Comparison of ENCODE assay signal across 8 cellular contexts in the genomic region with DNA sequence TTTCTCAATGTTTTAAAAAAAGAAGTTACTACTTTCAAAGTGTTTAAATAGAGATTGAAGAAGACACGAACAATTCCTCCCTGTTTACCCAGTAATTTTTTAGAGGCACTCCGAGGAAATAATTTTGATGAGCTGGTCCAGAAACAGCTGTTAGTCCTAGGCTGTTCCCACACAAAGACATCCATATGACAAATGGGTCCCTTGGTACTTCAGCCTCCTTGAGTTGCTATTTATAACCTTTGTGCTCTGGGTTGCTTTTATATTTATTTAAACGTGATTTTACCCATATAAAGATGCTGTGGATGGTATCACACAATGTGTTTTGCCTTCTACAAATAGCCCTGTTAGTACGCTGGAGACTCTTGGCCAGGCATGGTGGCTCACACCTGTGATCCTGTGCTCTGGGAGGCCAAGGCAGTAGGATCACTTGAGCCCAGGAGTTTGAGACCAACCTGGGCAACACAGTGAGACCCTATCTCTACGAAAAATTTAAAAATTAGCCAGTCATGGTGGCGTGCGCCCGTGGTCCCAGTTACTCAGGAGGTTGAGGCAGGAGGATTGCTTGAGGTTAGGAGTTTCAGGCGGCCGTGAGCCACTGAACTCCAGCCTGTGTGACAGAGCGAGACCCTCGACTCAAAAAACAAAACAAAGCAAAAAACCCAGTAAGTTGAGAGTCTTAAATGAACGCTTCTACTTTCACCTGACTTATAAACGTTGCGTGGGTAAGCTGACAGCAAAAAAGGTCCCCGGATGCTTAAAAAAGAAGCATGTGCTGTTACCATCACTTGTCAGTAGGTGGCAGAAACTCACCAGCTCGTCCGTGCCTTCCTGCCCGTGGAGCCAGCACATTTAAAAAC. TPM values are rescaled to one million over a fixed set of nuclear protein-coding genes. Genes with fewer than 3 reads are reported as not detected.
DNase-seq lines count a peak whose midpoint lies in the region; ATAC-seq and TF ChIP-seq lines count a peak whose summit lies in the region.

No MANE protein-coding gene starts in this region.

- intact Hi-C loops in activated CD4-positive, alpha-beta memory T cell treated with anti-CD3 and anti-CD28 coated beads for 36 hours (cut with micrococcal nuclease) = loop anchor here (1.0 to 2.0 kb wide), 10 partner anchors 28 to 215 kb away; no protein-coding TSS in a partner anchor

- peak overlapping the region; percentile 48 for H2AFZ ChIP-seq in DND-41 (ENCODE audit: low read depth, low read length)

- H3K79me2 ChIP-seq in DND-41 (ENCODE audit: insufficient read depth, low read length) = no peaks in the 10 kb centered on the region

- H3K4me1 Mint-ChIP-seq in activated CD4-positive, alpha-beta memory T cell treated with anti-CD3 and anti-CD28 coated beads for 36 hours (ENCODE audit: low read depth) = peaks cover 56% of the 10 kb centered on the region
- peaks cover 40% of the 10 kb centered on the region for H3K4me1 Mint-ChIP-seq in memory B cell

- H4K20me1 ChIP-seq in DND-41 (ENCODE audit: insufficient read depth, low read length) = no peaks in the 10 kb centered on the region

- ATAC-seq in DND-41 (ENCODE audit: insufficient read depth, low read depth) (peak; percentile 87), HG03521 (IDR thresholded peaks at IDR 0.05; ENCODE audit: unreplicated experiment) (peak; percentile 48), memory B cell (ENCODE audit: low read depth) (peak; percentile 21), GM19023 (IDR thresholded peaks at IDR 0.05; ENCODE audit: unreplicated experiment) (no peak)

- H3K9me3 Mint-ChIP-seq in activated CD4-positive, alpha-beta memory T cell treated with anti-CD3 and anti-CD28 coated beads for 36 hours = no peaks in the 10 kb centered on the region
- H3K9me3 Mint-ChIP-seq in memory B cell = no peaks in the 10 kb centered on the region

- CTCF ChIA-PET in activated CD4-positive, alpha-beta memory T cell treated with anti-CD3 and anti-CD28 coated beads for 36 hours (lab: Charles Lee) = interaction anchor here (0.6 to 9.3 kb wide), 49 partner anchors 9 to 425 kb away, joined by 3 to 191 read pairs (median 4); partner anchors contain the start of gene RIPOR2

- POLR2A ChIA-PET in activated CD4-positive, alpha-beta memory T cell treated with anti-CD3 and anti-CD28 coated beads for 36 hours (lab: Charles Lee) = interaction anchor here (0.6 to 3.9 kb wide), 10 partner anchors 45 to 245 kb away, joined by 3 to 24 read pairs (median 4); no protein-coding TSS in a partner anchor

- H3K9me3 ChIP-seq in DND-41 (ENCODE audit: insufficient read depth, low read length, severe bottlenecking) = no peaks in the 10 kb centered on the region
- H3K9me3 ChIP-seq in effector memory CD4-positive, alpha-beta T cell (ENCODE audit: control insufficient read depth, low read length) = no peaks in the 10 kb centered on the region

- H3K4me3 Mint-ChIP-seq in activated CD4-positive, alpha-beta memory T cell treated with anti-CD3 and anti-CD28 coated beads for 36 hours = peak overlapping the region; percentile 17
- H3K4me3 Mint-ChIP-seq in memory B cell = no peak overlapping the region

- peaks cover 56% of the 10 kb centered on the region for H3K36me3 Mint-ChIP-seq in activated CD4-positive, alpha-beta memory T cell treated with anti-CD3 and anti-CD28 coated beads for 36 hours
- peaks cover 49% of the 10 kb centered on the region for H3K36me3 Mint-ChIP-seq in memory B cell

- peak overlapping the region; percentile 41; the same call in 1 of the 2 replicates for H3K27ac ChIP-seq in DND-41 (ENCODE audit: low read length)
- peak overlapping the region; percentile 38 for H3K27ac ChIP-seq in effector memory CD4-positive, alpha-beta T cell (ENCODE audit: insufficient read depth, low read length, poor library complexity, severe bottlenecking)

- H3K27me3 Mint-ChIP-seq in activated CD4-positive, alpha-beta memory T cell treated with anti-CD3 and anti-CD28 coated beads for 36 hours = no peaks in the 10 kb centered on the region
- no peaks in the 10 kb centered on the region for H3K27me3 Mint-ChIP-seq in memory B cell

- H3K27me3 ChIP-seq in DND-41 (ENCODE audit: insufficient read depth, low read length, poor library complexity) = no peaks in the 10 kb centered on the region
- no peaks in the 10 kb centered on the region for H3K27me3 ChIP-seq in effector memory CD4-positive, alpha-beta T cell (replicated peaks; ENCODE audit: control insufficient read depth, insufficient read depth, low read length, poor library complexity, severe bottlenecking)

- H3K36me3 ChIP-seq in DND-41 (ENCODE audit: insufficient read depth, low read length) = peaks cover 59% of the 10 kb centered on the region
- peaks cover 76% of the 10 kb centered on the region for H3K36me3 ChIP-seq in effector memory CD4-positive, alpha-beta T cell (ENCODE audit: control insufficient read depth, insufficient read depth, low read length)

- H3K27ac Mint-ChIP-seq in activated CD4-positive, alpha-beta memory T cell treated with anti-CD3 and anti-CD28 coated beads for 36 hours = peak overlapping the region; percentile 89
- peak overlapping the region; percentile 95 for H3K27ac Mint-ChIP-seq in memory B cell

- peak; percentile 76 for DNase-seq in DND-41
- DNase-seq in NCI-H82 (lab: John Stamatoyannopoulos, UW) = peak; percentile 85
- peak; percentile 81 for DNase-seq in activated CD4-positive, alpha-beta memory T cell treated with anti-CD3 and anti-CD28 coated beads for 36 hours
- peak; percentile 43 to 58 (median 46) for DNase-seq in effector memory CD4-positive, alpha-beta T cell
- DNase-seq in memory B cell (ENCODE audit: low spot score in 2 of 2) = peak; percentile 48 to 66
- peak; percentile 30 to 41 for DNase-seq in stimulated activated CD8-positive, alpha-beta memory T cell treated with anti-CD3 and anti-CD28 coated beads, Interleukin-15, amount 100 ng/mL, for 48 hours (ENCODE audit: low read depth in 2 of 2)

- peak overlapping the region; percentile 10; the same call in 1 of the 2 replicates for H3K4me2 ChIP-seq in DND-41 (ENCODE audit: insufficient read depth, low read length)

- TF ChIP-seq CTCF in DND-41 (IDR thresholded peaks at IDR 0.05; ENCODE audit: borderline replicate concordance, extremely low read depth, low read length, poor library complexity, severe bottlenecking) = peak; percentile 98

- no peak overlapping the region for H3K4me3 ChIP-seq in DND-41 (ENCODE audit: low read depth in 1 of 2, low read length in 2 of 2)
- H3K4me3 ChIP-seq in effector memory CD4-positive, alpha-beta T cell (ENCODE audit: insufficient read depth, low read depth, low read length, poor library complexity, severe bottlenecking) = no peak overlapping the region

- peaks cover 10% of the 10 kb centered on the region for H3K4me1 ChIP-seq in DND-41 (ENCODE audit: insufficient read depth, low read length)
- peaks cover 45% of the 10 kb centered on the region for H3K4me1 ChIP-seq in effector memory CD4-positive, alpha-beta T cell (ENCODE audit: control insufficient read depth, insufficient read depth, low read length, poor library complexity, severe bottlenecking)

- H3K9ac ChIP-seq in DND-41 (ENCODE audit: low read depth, low read length) = 0 out of 2 replicates have a peak overlapping the region, but pooled peaks have one; percentile 9

RNA-seq across cellular contexts. Expression of gene ARMH2, which starts 56.9 kb away (rescaled TPM):
- not detected for total RNA-seq in activated CD4-positive, alpha-beta memory T cell treated with anti-CD3 and anti-CD28 coated beads for 36 hours
